In the genomic region with DNA sequence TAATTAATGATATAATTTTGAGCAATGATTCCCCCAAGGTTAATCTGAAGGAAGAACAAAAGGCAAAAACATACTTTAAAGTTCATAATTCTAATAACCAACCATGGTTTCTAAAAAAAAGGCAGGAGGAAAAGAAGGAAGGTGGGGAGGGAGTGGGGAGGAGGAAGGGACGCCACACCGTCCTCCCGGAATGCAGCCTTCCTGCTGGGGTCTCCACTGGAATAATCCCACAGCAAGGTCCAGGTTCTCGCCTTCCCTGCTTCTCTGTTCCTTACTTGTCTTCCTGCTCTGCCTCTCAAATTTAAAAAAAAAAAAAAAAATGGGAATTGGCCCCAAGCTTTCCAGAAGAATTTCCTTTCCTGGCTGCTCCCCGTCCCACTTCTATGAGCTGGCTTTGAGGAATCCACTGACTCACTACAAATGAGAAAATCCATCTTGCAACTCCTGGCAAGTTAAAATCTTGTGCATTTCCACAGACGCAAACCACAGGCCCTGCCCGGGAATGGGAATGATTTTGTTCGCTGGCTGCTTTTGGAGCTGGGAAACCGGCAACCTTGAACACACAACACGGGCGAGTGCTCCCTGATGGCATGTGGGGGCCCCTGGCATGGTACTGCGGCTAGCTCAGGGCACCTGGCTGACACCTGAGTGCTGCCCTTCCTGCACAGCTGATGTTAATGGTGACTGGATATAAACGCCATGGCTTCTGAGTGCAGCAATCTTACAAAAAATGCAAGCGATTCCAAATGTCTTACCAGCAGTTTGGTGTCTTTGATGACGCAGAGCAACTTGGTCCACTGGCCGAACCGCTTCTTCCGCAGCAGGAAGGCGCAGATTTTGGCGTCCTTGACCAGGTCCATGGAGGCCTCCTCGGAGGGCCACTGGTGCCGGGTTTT, we compare ENCODE assay signal across 11 cellular contexts.
DNase-seq lines count a peak whose midpoint lies in the region; ATAC-seq and TF ChIP-seq lines count a peak whose summit lies in the region.
"Had no signal": no experiment of that assay in that cellular context is flagged by ENCODE, and none has a peak within 500 bp of the region (broad histone marks: within the 10 kb centered on the region; RNA-seq: fewer than 3 reads in every experiment).

No MANE protein-coding gene starts in this region.

- CTCF ChIA-PET in Panc1 (lab: Charles Lee): interaction anchor here (0.6 to 0.9 kb wide), 4 partner anchors 11 to 260 kb away, joined by 3 to 4 read pairs (median 3); no protein-coding TSS in a partner anchor
- CTCF ChIA-PET in CD8-positive, alpha-beta T cell (lab: Charles Lee): interaction anchor here (0.6 to 5.0 kb wide), 6 partner anchors 14 to 840 kb away, joined by 3 to 32 read pairs (median 6); no protein-coding TSS in a partner anchor

- H3K4me3 Mint-ChIP-seq in CD8-positive, alpha-beta T cell: no peak overlapping the region
- H3K4me3 Mint-ChIP-seq: stimulated activated naive B cell treated with anti-CD40 and anti-IgM and Interleukin-4, amounts not matched to agents 10 μg/mL and 1 μg/mL and 100 μg/mL, for 72 hours had no signal

- no TSS peak for BruUV-seq in Panc1 (replicated peaks; lab: Mats Ljungman, UMichigan)

- in situ Hi-C loops in Panc1 (cut with HindIII; ENCODE audit: low pct_unique_long_range_greater_than_20kb, low sequenced_read_pairs): no loop called here

- H3K27me3 Mint-ChIP-seq in CD8-positive, alpha-beta T cell (ENCODE audit: low read depth): no peaks in the 10 kb centered on the region

- H3K36me3 ChIP-seq in Panc1 (ENCODE audit: control insufficient read depth, insufficient read depth, low read length) (peaks cover 20% of the 10 kb centered on the region), muscle layer of duodenum (ENCODE audit: control insufficient read depth in 1 of 2, insufficient read depth in 2 of 2, low read length in 2 of 2) (no peaks in the 10 kb centered on the region)
- H3K36me3 ChIP-seq in CD8-positive, alpha-beta T cell (ENCODE audit: insufficient read depth, low read length): no peaks in the 10 kb centered on the region

- peak overlapping the region; percentile 83 for H3K27ac ChIP-seq in Panc1 (ENCODE audit: low read length)
- peak overlapping the region; percentile 91 for H3K27ac ChIP-seq in muscle layer of duodenum (ENCODE audit: low read length)
- H3K27ac ChIP-seq in CD8-positive, alpha-beta T cell (ENCODE audit: low read depth, low read length): no peak overlapping the region
- H3K27ac ChIP-seq: BLaER1 treated with 17β-estradiol and CSF1 and Interleukin-3, amounts not matched to agents 10 nM and 100 nM had no signal

- H3K9me3 Mint-ChIP-seq in CD8-positive, alpha-beta T cell: no peaks in the 10 kb centered on the region
- H3K9me3 Mint-ChIP-seq: stimulated activated naive B cell treated with anti-CD40 and anti-IgM and Interleukin-4, amounts not matched to agents 10 μg/mL and 1 μg/mL and 100 μg/mL, for 72 hours had no signal

- no peak for TF ChIP-seq CTCF in Panc1 (IDR thresholded peaks at IDR 0.05)
- no peak for TF ChIP-seq CTCF in CD8-positive, alpha-beta T cell (IDR thresholded peaks at IDR 0.05)

- peaks cover 19% of the 10 kb centered on the region for H3K4me1 Mint-ChIP-seq in CD8-positive, alpha-beta T cell (ENCODE audit: low read depth)
- H3K4me1 Mint-ChIP-seq: stimulated activated naive B cell treated with anti-CD40 and anti-IgM and Interleukin-4, amounts not matched to agents 10 μg/mL and 1 μg/mL and 100 μg/mL, for 72 hours had no signal

- H3K36me3 Mint-ChIP-seq in CD8-positive, alpha-beta T cell: peaks cover 35% of the 10 kb centered on the region
- H3K36me3 Mint-ChIP-seq: stimulated activated naive B cell treated with anti-CD40 and anti-IgM and Interleukin-4, amounts not matched to agents 10 μg/mL and 1 μg/mL and 100 μg/mL, for 72 hours had no signal

- no peaks in the 10 kb centered on the region for H3K9me3 ChIP-seq in Panc1 (ENCODE audit: control insufficient read depth, insufficient read depth, low read depth, low read length)
- no peaks in the 10 kb centered on the region for H3K9me3 ChIP-seq in muscle layer of duodenum (ENCODE audit: control insufficient read depth in 1 of 2, low read length in 2 of 2)
- H3K9me3 ChIP-seq in CD8-positive, alpha-beta T cell (ENCODE audit: low read length): no peaks in the 10 kb centered on the region
- H3K9me3 ChIP-seq: BLaER1 treated with 17β-estradiol and CSF1 and Interleukin-3, amounts not matched to agents 10 nM and 100 nM had no signal

- ATAC-seq in Panc1 (peak; percentile 68), esophagus mucosa (peak; percentile 55), GM21786 (IDR thresholded peaks at IDR 0.05; ENCODE audit: unreplicated experiment) (no peak), GM18498 (IDR thresholded peaks at IDR 0.05; ENCODE audit: unreplicated experiment) (no peak)
- ATAC-seq in CD8-positive, alpha-beta T cell: no peak
- ATAC-seq: stimulated activated naive B cell treated with anti-CD40 and anti-IgM and Interleukin-4, amounts not matched to agents 10 μg/mL and 1 μg/mL and 100 μg/mL, for 72 hours had no signal

- POLR2A ChIA-PET in Panc1 (lab: Charles Lee): interaction anchor here (0.6 to 0.7 kb wide), 2 partner anchors 35 to 131 kb away, joined by 3 to 6 read pairs; no protein-coding TSS in a partner anchor
- POLR2A ChIA-PET in CD8-positive, alpha-beta T cell (lab: Charles Lee): no interaction called here

- no peak overlapping the region for H3K27ac Mint-ChIP-seq in CD8-positive, alpha-beta T cell
- H3K27ac Mint-ChIP-seq: stimulated activated naive B cell treated with anti-CD40 and anti-IgM and Interleukin-4, amounts not matched to agents 10 μg/mL and 1 μg/mL and 100 μg/mL, for 72 hours had no signal

- H3K27me3 ChIP-seq in Panc1 (ENCODE audit: control insufficient read depth, insufficient read depth, low read length): no peaks in the 10 kb centered on the region
- no peaks in the 10 kb centered on the region for H3K27me3 ChIP-seq in muscle layer of duodenum (ENCODE audit: low read depth, low read length)
- no peaks in the 10 kb centered on the region for H3K27me3 ChIP-seq in CD8-positive, alpha-beta T cell (ENCODE audit: insufficient read depth, low read length)
- H3K27me3 ChIP-seq: BLaER1 treated with 17β-estradiol and CSF1 and Interleukin-3, amounts not matched to agents 10 nM and 100 nM had no signal

- intact Hi-C loops in Panc1 (cut with micrococcal nuclease; ENCODE audit: unreplicated experiment): no loop called here
- intact Hi-C loops in CD8-positive, alpha-beta T cell (cut with DNase I, micrococcal nuclease): no loop called here

- peak; percentile 96 for DNase-seq in A172 (ENCODE audit: low spot score)
- peak; percentile 73 for DNase-seq in Panc1 (ENCODE audit: low read depth, low spot score)
- no peak for DNase-seq in CD8-positive, alpha-beta T cell
- no peak for DNase-seq in Ammon's horn (ENCODE audit: low spot score)
- DNase-seq: NCI-H1436 treated with DMSO at 0.1 percent for 48 hours; stimulated activated naive B cell treated with anti-CD40 and anti-IgM and Interleukin-4, amounts not matched to agents 10 μg/mL and 1 μg/mL and 100 μg/mL, for 72 hours had no signal

- H3K4me3 ChIP-seq in Panc1 (ENCODE audit: low read depth in 2 of 2, low read length in 2 of 2) (peak overlapping the region in 1 of 2 experiments; percentile 16; a peak in 1 of 4 replicates), muscle layer of duodenum (ENCODE audit: low read depth in 1 of 2, low read length in 2 of 2) (peak overlapping the region in 1 of 2 donors; percentile 34)
- H3K4me3 ChIP-seq in CD8-positive, alpha-beta T cell (ENCODE audit: low read depth, low read length): no peak overlapping the region
- H3K4me3 ChIP-seq: BLaER1 treated with 17β-estradiol and CSF1 and Interleukin-3, amounts not matched to agents 10 nM and 100 nM had no signal

- H3K4me1 ChIP-seq in Panc1 (ENCODE audit: control insufficient read depth, insufficient read depth, low read length): peaks cover 60% of the 10 kb centered on the region
- peaks cover 9 to 29% of the 10 kb centered on the region in 2 donors for H3K4me1 ChIP-seq in muscle layer of duodenum (ENCODE audit: control insufficient read depth in 1 of 2, insufficient read depth in 2 of 2, low read length in 2 of 2)
- no peaks in the 10 kb centered on the region for H3K4me1 ChIP-seq in CD8-positive, alpha-beta T cell (ENCODE audit: insufficient read depth, low read length)

Comparison
In these comparisons a context has a peak if more than half of its experiments do, and no peak if none do; other contexts are left out.
1. DNase-seq: peak in A172 (single experiment) and Panc1 (single experiment); none in CD8-positive, alpha-beta T cell (0 of 7) and Ammon's horn (single experiment).
2. ATAC-seq: peak in Panc1 (single experiment) and esophagus mucosa (single experiment); none in GM21786 (single experiment), CD8-positive, alpha-beta T cell (single experiment) and GM18498 (single experiment).